ENCODE assay signal across 9 cellular contexts in the genomic region with DNA sequence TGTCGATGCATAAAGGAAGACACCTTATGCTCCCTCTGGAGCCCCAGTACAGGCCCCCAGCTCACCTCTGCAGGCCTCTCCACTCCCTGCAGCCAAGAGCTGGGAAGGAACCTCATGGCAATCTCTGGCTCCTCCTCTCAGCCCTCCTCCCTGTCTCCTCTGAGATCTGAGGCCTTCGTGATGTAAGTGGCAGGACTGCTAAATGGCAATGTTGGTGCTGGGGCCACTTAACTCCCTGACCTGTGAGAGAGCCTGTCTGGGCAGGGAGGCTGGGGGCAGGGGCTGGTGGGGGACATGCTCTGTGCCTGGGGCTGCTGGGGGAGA.
"Had no signal": no experiment of that assay in that cellular context is flagged by ENCODE, and none has a peak within 500 bp of the region (broad histone marks: within the 10 kb centered on the region; RNA-seq: fewer than 3 reads in every experiment).

No MANE protein-coding gene starts in this region.

- H3K9me3 ChIP-seq: gastrocnemius medialis, heart right ventricle, left ventricle myocardium inferior, tibial artery had no signal

- H3K27me3 ChIP-seq: gastrocnemius medialis, heart right ventricle had no signal

- DNase-seq: activated CD8-positive, alpha-beta memory T cell treated with anti-CD3 and anti-CD28 coated beads, Interleukin-2, amount 10 ng/mL, durations not matched to agents 7 days and 5 days; activated naive CD8-positive, alpha-beta T cell treated with anti-CD3 and anti-CD28 coated beads, Interleukin-2, amount 10 ng/mL, durations not matched to agents 7 days and 5 days; aorta; gastrocnemius medialis; heart right ventricle had no signal

- ATAC-seq: activated CD4-positive, CD25-positive, alpha-beta regulatory T cell treated with anti-CD3 and anti-CD28 coated beads, Interleukin-2, amount 50 U/mL, for 24 hours; activated CD8-positive, alpha-beta memory T cell treated with anti-CD3 and anti-CD28 coated beads, Interleukin-2, amount 10 ng/mL, durations not matched to agents 7 days and 5 days had no signal

- H3K27ac ChIP-seq: heart right ventricle, left ventricle myocardium inferior, tibial artery had no signal

- H3K36me3 ChIP-seq: gastrocnemius medialis, heart right ventricle, left ventricle myocardium inferior, tibial artery had no signal

- H3K4me1 ChIP-seq: left ventricle myocardium inferior, tibial artery had no signal

- H3K4me3 ChIP-seq: gastrocnemius medialis, heart right ventricle, left ventricle myocardium inferior, skin epidermis, tibial artery had no signal
